Comparison of ENCODE assay signal across 27 cellular contexts in genomic region chr4:8058031-8058479, GRCh38.
"Had no signal": no experiment of that assay in that cellular context is flagged by ENCODE, and none has a peak within 500 bp of the region (broad histone marks: within the 10 kb centered on the region; RNA-seq: fewer than 3 reads in every experiment).

No MANE protein-coding gene starts in this region.

- ATAC-seq: left cardiac atrium; left ventricle myocardium superior; sciatic nerve; stimulated activated memory B cell treated with anti-CD40 and anti-IgM and Interleukin-4, amounts not matched to agents 10 μg/mL and 1 μg/mL and 100 μg/mL, for 72 hours; stimulated activated naive CD8-positive, alpha-beta T cell treated with anti-CD3 and anti-CD28 coated beads, Interleukin-15, amount 100 ng/mL, for 72 hours had no signal

- H3K9me3 ChIP-seq: adrenal gland had no signal

- H3K27ac ChIP-seq: ascending aorta, cardiac muscle cell, esophagus squamous epithelium, skin epidermis, tibial artery, VCaP had no signal

- H3K36me3 ChIP-seq: adrenal gland, cardiac muscle cell had no signal

- DNase-seq: activated CD4-positive, alpha-beta T cell treated with anti-CD3 and anti-CD28 coated beads for 4 hours; activated CD4-positive, alpha-beta T cell treated with anti-CD3 and anti-CD28 coated beads, Interleukin-2, amount 50 U/mL, for 4 hours; activated effector memory CD4-positive, alpha-beta T cell treated with anti-CD3 and anti-CD28 coated beads, Interleukin-2, amount 50 U/mL, for 16 hours; activated naive CD4-positive, alpha-beta T cell treated with anti-CD3 and anti-CD28 coated beads for 36 hours; activated naive CD8-positive, alpha-beta T cell treated with anti-CD3 and anti-CD28 coated beads for 36 hours; effector CD4-positive, alpha-beta T cell; esophagus squamous epithelium; foreskin melanocyte; glutamatergic neuron; left cardiac atrium; left ventricle myocardium superior; nephron progenitor cell; stimulated activated CD4-positive, alpha-beta T cell treated with anti-CD3 and anti-CD28 coated beads, Interleukin-12 subunit alpha, Interleukin-12 subunit beta, amount 100 ng/mL, for 4 hours; stimulated activated CD4-positive, alpha-beta T cell treated with anti-CD3 and anti-CD28 coated beads, Interleukin-4, amount 100 ng/mL, for 24 hours; stimulated activated naive CD8-positive, alpha-beta T cell treated with anti-CD3 and anti-CD28 coated beads, Interleukin-15, amount 100 ng/mL, for 72 hours; SW 1271; T-helper 9 cell; tibial artery had no signal

- H3K27me3 ChIP-seq: adrenal gland, ascending aorta, cardiac muscle cell, esophagus squamous epithelium, tibial artery had no signal

- H3K4me1 ChIP-seq: adrenal gland, ascending aorta, esophagus squamous epithelium, tibial artery had no signal

- H3K4me3 ChIP-seq: adrenal gland, ascending aorta, cardiac muscle cell, esophagus squamous epithelium, skin epidermis, tibial artery had no signal

- FAIRE-seq: islet of Langerhans, TTC549 had no signal
